In genomic region chr19:17340871-17341357, GRCh38 we compare ENCODE assay signal across 1 cellular context.
A peak's percentile ranks its signal among the peaks of the same experiment; 100 is the strongest.
TF ChIP-seq lines count a peak whose summit lies in the region.

No MANE protein-coding gene starts in this region.

TF ChIP-seq in HepG2, 621 proteins besides CTCF, POLR2A, EP300 and RAD21 (continued from another document and continues in another):
- TF ChIP-seq GATAD2A (CRISPR knock-in tag; IDR thresholded peaks at IDR 0.05) (peak; percentile 74), LCORL (IDR thresholded peaks at IDR 0.05) (no peak), LCORL (CRISPR knock-in tag; IDR thresholded peaks at IDR 0.05) (peak; percentile 75; the same call in 1 of the 2 replicates), TFAP4 (IDR thresholded peaks at IDR 0.05; ENCODE audit: borderline replicate concordance, low read depth) (peak; percentile 19; the same call in 1 of the 2 replicates), NFIB (CRISPR knock-in tag; IDR thresholded peaks at IDR 0.05; ENCODE audit: borderline replicate concordance) (no peak), FOXA3 (CRISPR knock-in tag; IDR thresholded peaks at IDR 0.05) (no peak), ZFYVE20 (CRISPR knock-in tag; IDR thresholded peaks at IDR 0.05; ENCODE audit: borderline replicate concordance, low read depth) (no peak), STAG1 (CRISPR knock-in tag; IDR thresholded peaks at IDR 0.05) (peak; percentile 45), MAZ (IDR thresholded peaks at IDR 0.05; ENCODE audit: borderline replicate concordance, low read depth, low read length) (peak; percentile 30; the same call in 1 of the 2 replicates), MAZ (CRISPR knock-in tag; IDR thresholded peaks at IDR 0.05; ENCODE audit: low read depth) (peak; percentile 88), HNF4G (IDR thresholded peaks at IDR 0.05; ENCODE audit: borderline replicate concordance, low read depth, low read length) (no peak), HNF4G (CRISPR knock-in tag; IDR thresholded peaks at IDR 0.05; ENCODE audit: borderline replicate concordance, low read depth) (0 out of 2 replicates have a peak, but pooled peaks have one; percentile 53), SIN3B (IDR thresholded peaks at IDR 0.05; ENCODE audit: low read length) (no peak), MYC (CRISPR knock-in tag; IDR thresholded peaks at IDR 0.05; ENCODE audit: borderline replicate concordance) (peak; percentile 68), ZNF274 (CRISPR knock-in tag; IDR thresholded peaks at IDR 0.05) (no peak), PHF20 (CRISPR knock-in tag; IDR thresholded peaks at IDR 0.05) (0 out of 2 replicates have a peak, but pooled peaks have one; percentile 16), ZFP36 (IDR thresholded peaks at IDR 0.05; ENCODE audit: borderline replicate concordance, low read depth, low read length, partially characterized antibody) (no peak), ARNT2 (CRISPR knock-in tag; IDR thresholded peaks at IDR 0.05; ENCODE audit: low read depth) (peak; percentile 67; the same call in 1 of the 2 replicates), TBL1XR1 (IDR thresholded peaks at IDR 0.05; ENCODE audit: borderline replicate concordance, low read length, partially characterized antibody) (no peak), ZNF44 (CRISPR knock-in tag; IDR thresholded peaks at IDR 0.05) (no peak), SMAD3 (CRISPR knock-in tag; IDR thresholded peaks at IDR 0.05) (no peak), IKZF1 (IDR thresholded peaks at IDR 0.05) (no peak), KDM1A (CRISPR knock-in tag; IDR thresholded peaks at IDR 0.05) (0 out of 2 replicates have a peak, but pooled peaks have one; percentile 12), FOXA1 (IDR thresholded peaks at IDR 0.05) (no peak), FOXA1 (CRISPR knock-in tag; IDR thresholded peaks at IDR 0.05) (no peak), ZFX (CRISPR knock-in tag; IDR thresholded peaks at IDR 0.05; ENCODE audit: low read depth) (peak; percentile 50; the same call in 1 of the 2 replicates), ZNF136 (CRISPR knock-in tag; IDR thresholded peaks at IDR 0.05; ENCODE audit: low read depth) (no peak), BATF2 (CRISPR knock-in tag; IDR thresholded peaks at IDR 0.05) (peak; percentile 55; the same call in 1 of the 2 replicates), REPIN1 (CRISPR knock-in tag; IDR thresholded peaks at IDR 0.05; ENCODE audit: borderline replicate concordance, low read depth) (peak; percentile 45; the same call in 1 of the 2 replicates), ZNF276 (CRISPR knock-in tag; IDR thresholded peaks at IDR 0.05; ENCODE audit: low read depth) (no peak), ZNF317 (CRISPR knock-in tag; IDR thresholded peaks at IDR 0.05) (peak; percentile 24; the same call in 1 of the 2 replicates), JUN (CRISPR knock-in tag; IDR thresholded peaks at IDR 0.05) (peak; percentile 50; the same call in 1 of the 2 replicates), ZNF674 (CRISPR knock-in tag; IDR thresholded peaks at IDR 0.05; ENCODE audit: low read depth) (no peak), NONO (IDR thresholded peaks at IDR 0.05) (no peak), NONO (CRISPR knock-in tag; conservative IDR thresholded peaks at IDR 0.05) (peak; percentile 71), ELF4 (CRISPR knock-in tag; IDR thresholded peaks at IDR 0.05; ENCODE audit: borderline replicate concordance) (no peak), NR2F1 (CRISPR knock-in tag; IDR thresholded peaks at IDR 0.05) (peak in 1 of 2 experiments; percentile 77; a peak in 3 of 4 replicates), ZNF614 (CRISPR knock-in tag; IDR thresholded peaks at IDR 0.05; ENCODE audit: borderline replicate concordance) (peak; percentile 49; the same call in 1 of the 2 replicates), HOXA3 (CRISPR knock-in tag; IDR thresholded peaks at IDR 0.05) (peak; percentile 65; the same call in 1 of the 2 replicates), FOSL2 (CRISPR knock-in tag; IDR thresholded peaks at IDR 0.05) (peak; percentile 27; the same call in 1 of the 2 replicates), ZNF251 (CRISPR knock-in tag; IDR thresholded peaks at IDR 0.05) (no peak), ZNF281 (CRISPR knock-in tag; IDR thresholded peaks at IDR 0.05; ENCODE audit: borderline replicate concordance) (peak; percentile 46; the same call in 1 of the 2 replicates), SMARCE1 (IDR thresholded peaks at IDR 0.05; ENCODE audit: borderline replicate concordance) (no peak), THAP11 (CRISPR knock-in tag; IDR thresholded peaks at IDR 0.05) (peak; percentile 67), ZFAT (CRISPR knock-in tag; conservative IDR thresholded peaks at IDR 0.05) (no peak), RORA (CRISPR knock-in tag; IDR thresholded peaks at IDR 0.05) (no peak), SRY (CRISPR knock-in tag; IDR thresholded peaks at IDR 0.05) (0 out of 2 replicates have a peak, but pooled peaks have one; percentile 7), FOXC1 (CRISPR knock-in tag; IDR thresholded peaks at IDR 0.05; ENCODE audit: borderline replicate concordance) (no peak), ATRX (CRISPR knock-in tag; IDR thresholded peaks at IDR 0.05; ENCODE audit: borderline replicate concordance) (no peak), PPARG (CRISPR knock-in tag; conservative IDR thresholded peaks at IDR 0.05) (no peak; the same call in 1 of the 2 replicates), GABPA (IDR thresholded peaks at IDR 0.05; ENCODE audit: low read depth, low read length) (no peak), GABPA (CRISPR knock-in tag; IDR thresholded peaks at IDR 0.05; ENCODE audit: low read depth) (peak; percentile 65), ZNF616 (CRISPR knock-in tag; IDR thresholded peaks at IDR 0.05; ENCODE audit: low read depth) (0 out of 2 replicates have a peak, but pooled peaks have one; percentile 52)
- TF ChIP-seq, protein P1, sequence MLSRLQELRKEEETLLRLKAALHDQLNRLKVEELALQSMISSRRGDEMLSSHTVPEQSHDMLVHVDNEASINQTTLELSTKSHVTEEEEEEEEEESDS (CRISPR knock-in tag; IDR thresholded peaks at IDR 0.05; ENCODE audit: borderline replicate concordance) = no peak
- TF ChIP-seq, protein P2, sequence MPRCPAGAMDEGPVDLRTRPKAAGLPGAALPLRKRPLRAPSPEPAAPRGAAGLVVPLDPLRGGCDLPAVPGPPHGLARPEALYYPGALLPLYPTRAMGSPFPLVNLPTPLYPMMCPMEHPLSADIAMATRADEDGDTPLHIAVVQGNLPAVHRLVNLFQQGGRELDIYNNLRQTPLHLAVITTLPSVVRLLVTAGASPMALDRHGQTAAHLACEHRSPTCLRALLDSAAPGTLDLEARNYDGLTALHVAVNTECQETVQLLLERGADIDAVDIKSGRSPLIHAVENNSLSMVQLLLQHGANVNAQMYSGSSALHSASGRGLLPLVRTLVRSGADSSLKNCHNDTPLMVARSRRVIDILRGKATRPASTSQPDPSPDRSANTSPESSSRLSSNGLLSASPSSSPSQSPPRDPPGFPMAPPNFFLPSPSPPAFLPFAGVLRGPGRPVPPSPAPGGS (CRISPR knock-in tag; IDR thresholded peaks at IDR 0.05) = peak; percentile 51; the same call in 1 of the 2 replicates
- TF ChIP-seq, protein P3, sequence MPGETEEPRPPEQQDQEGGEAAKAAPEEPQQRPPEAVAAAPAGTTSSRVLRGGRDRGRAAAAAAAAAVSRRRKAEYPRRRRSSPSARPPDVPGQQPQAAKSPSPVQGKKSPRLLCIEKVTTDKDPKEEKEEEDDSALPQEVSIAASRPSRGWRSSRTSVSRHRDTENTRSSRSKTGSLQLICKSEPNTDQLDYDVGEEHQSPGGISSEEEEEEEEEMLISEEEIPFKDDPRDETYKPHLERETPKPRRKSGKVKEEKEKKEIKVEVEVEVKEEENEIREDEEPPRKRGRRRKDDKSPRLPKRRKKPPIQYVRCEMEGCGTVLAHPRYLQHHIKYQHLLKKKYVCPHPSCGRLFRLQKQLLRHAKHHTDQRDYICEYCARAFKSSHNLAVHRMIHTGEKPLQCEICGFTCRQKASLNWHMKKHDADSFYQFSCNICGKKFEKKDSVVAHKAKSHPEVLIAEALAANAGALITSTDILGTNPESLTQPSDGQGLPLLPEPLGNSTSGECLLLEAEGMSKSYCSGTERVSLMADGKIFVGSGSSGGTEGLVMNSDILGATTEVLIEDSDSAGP (CRISPR knock-in tag; IDR thresholded peaks at IDR 0.05; ENCODE audit: borderline replicate concordance) = peak; percentile 75
- TF ChIP-seq, protein P4, sequence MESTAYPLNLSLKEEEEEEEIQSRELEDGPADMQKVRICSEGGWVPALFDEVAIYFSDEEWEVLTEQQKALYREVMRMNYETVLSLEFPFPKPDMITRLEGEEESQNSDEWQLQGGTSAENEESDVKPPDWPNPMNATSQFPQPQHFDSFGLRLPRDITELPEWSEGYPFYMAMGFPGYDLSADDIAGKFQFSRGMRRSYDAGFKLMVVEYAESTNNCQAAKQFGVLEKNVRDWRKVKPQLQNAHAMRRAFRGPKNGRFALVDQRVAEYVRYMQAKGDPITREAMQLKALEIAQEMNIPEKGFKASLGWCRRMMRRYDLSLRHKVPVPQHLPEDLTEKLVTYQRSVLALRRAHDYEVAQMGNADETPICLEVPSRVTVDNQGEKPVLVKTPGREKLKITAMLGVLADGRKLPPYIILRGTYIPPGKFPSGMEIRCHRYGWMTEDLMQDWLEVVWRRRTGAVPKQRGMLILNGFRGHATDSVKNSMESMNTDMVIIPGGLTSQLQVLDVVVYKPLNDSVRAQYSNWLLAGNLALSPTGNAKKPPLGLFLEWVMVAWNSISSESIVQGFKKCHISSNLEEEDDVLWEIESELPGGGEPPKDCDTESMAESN (CRISPR knock-in tag; conservative IDR thresholded peaks at IDR 0.05) = peak; percentile 72; the same call in 1 of the 2 replicates
- TF ChIP-seq, protein P5, sequence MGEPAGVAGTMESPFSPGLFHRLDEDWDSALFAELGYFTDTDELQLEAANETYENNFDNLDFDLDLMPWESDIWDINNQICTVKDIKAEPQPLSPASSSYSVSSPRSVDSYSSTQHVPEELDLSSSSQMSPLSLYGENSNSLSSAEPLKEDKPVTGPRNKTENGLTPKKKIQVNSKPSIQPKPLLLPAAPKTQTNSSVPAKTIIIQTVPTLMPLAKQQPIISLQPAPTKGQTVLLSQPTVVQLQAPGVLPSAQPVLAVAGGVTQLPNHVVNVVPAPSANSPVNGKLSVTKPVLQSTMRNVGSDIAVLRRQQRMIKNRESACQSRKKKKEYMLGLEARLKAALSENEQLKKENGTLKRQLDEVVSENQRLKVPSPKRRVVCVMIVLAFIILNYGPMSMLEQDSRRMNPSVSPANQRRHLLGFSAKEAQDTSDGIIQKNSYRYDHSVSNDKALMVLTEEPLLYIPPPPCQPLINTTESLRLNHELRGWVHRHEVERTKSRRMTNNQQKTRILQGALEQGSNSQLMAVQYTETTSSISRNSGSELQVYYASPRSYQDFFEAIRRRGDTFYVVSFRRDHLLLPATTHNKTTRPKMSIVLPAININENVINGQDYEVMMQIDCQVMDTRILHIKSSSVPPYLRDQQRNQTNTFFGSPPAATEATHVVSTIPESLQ (CRISPR knock-in tag; conservative IDR thresholded peaks at IDR 0.05) = no peak
- TF ChIP-seq, protein P6, sequence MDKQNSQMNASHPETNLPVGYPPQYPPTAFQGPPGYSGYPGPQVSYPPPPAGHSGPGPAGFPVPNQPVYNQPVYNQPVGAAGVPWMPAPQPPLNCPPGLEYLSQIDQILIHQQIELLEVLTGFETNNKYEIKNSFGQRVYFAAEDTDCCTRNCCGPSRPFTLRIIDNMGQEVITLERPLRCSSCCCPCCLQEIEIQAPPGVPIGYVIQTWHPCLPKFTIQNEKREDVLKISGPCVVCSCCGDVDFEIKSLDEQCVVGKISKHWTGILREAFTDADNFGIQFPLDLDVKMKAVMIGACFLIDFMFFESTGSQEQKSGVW (CRISPR knock-in tag; IDR thresholded peaks at IDR 0.05; ENCODE audit: borderline replicate concordance) = no peak
